1 cellular context compared by ENCODE assay signal in the genomic region with DNA sequence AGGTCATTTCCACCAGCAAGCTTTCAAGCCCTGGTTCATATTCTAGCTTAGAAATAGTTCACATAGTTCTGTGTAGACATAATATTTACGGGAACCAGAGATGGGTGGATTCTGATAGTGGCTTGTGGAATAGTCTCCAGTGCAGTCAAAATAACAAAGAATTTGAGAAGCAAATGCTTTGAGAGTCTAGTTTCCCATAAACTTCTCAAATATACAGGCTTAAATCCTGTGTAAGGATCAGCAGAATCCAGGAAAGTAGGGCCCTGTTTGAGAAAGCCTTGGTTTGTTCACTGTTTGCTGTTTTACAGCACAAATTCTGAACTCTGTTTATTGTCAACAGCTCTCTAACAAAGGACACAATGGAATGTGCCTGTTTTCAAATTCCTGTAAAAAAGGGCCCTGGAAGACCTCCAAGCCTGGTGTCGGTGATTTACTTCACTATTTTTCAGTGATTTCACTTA.
TF ChIP-seq lines count a peak whose summit lies in the region.

No MANE protein-coding gene starts in this region.

TF ChIP-seq in GM23338, 12 proteins besides CTCF, POLR2A, EP300 and RAD21 (continued from another document):
- TF ChIP-seq, protein P1, sequence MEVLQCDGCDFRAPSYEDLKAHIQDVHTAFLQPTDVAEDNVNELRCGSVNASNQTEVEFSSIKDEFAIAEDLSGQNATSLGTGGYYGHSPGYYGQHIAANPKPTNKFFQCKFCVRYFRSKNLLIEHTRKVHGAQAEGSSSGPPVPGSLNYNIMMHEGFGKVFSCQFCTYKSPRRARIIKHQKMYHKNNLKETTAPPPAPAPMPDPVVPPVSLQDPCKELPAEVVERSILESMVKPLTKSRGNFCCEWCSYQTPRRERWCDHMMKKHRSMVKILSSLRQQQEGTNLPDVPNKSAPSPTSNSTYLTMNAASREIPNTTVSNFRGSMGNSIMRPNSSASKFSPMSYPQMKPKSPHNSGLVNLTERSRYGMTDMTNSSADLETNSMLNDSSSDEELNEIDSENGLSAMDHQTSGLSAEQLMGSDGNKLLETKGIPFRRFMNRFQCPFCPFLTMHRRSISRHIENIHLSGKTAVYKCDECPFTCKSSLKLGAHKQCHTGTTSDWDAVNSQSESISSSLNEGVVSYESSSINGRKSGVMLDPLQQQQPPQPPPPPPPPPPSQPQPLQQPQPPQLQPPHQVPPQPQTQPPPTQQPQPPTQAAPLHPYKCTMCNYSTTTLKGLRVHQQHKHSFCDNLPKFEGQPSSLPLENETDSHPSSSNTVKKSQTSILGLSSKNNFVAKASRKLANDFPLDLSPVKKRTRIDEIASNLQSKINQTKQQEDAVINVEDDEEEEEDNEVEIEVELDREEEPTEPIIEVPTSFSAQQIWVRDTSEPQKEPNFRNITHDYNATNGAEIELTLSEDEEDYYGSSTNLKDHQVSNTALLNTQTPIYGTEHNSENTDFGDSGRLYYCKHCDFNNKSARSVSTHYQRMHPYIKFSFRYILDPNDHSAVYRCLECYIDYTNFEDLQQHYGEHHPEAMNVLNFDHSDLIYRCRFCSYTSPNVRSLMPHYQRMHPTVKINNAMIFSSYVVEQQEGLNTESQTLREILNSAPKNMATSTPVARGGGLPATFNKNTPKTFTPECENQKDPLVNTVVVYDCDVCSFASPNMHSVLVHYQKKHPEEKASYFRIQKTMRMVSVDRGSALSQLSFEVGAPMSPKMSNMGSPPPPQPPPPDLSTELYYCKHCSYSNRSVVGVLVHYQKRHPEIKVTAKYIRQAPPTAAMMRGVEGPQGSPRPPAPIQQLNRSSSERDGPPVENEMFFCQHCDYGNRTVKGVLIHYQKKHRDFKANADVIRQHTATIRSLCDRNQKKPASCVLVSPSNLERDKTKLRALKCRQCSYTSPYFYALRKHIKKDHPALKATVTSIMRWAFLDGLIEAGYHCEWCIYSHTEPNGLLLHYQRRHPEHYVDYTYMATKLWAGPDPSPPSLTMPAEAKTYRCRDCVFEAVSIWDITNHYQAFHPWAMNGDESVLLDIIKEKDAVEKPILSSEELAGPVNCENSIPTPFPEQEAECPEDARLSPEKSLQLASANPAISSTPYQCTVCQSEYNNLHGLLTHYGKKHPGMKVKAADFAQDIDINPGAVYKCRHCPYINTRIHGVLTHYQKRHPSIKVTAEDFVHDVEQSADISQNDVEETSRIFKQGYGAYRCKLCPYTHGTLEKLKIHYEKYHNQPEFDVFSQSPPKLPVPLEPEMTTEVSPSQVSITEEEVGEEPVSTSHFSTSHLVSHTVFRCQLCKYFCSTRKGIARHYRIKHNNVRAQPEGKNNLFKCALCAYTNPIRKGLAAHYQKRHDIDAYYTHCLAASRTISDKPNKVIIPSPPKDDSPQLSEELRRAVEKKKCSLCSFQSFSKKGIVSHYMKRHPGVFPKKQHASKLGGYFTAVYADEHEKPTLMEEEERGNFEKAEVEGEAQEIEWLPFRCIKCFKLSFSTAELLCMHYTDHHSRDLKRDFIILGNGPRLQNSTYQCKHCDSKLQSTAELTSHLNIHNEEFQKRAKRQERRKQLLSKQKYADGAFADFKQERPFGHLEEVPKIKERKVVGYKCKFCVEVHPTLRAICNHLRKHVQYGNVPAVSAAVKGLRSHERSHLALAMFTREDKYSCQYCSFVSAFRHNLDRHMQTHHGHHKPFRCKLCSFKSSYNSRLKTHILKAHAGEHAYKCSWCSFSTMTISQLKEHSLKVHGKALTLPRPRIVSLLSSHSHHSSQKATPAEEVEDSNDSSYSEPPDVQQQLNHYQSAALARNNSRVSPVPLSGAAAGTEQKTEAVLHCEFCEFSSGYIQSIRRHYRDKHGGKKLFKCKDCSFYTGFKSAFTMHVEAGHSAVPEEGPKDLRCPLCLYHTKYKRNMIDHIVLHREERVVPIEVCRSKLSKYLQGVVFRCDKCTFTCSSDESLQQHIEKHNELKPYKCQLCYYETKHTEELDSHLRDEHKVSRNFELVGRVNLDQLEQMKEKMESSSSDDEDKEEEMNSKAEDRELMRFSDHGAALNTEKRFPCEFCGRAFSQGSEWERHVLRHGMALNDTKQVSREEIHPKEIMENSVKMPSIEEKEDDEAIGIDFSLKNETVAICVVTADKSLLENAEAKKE (CRISPR knock-in tag; IDR thresholded peaks at IDR 0.05): no peak
- no peak for TF ChIP-seq CREB1 (CRISPR knock-in tag; IDR thresholded peaks at IDR 0.05; ENCODE audit: low read depth)
- no peak for TF ChIP-seq EZH2phosphoT487 (IDR thresholded peaks at IDR 0.05; ENCODE audit: unreplicated experiment)
- TF ChIP-seq STAT1 (IDR thresholded peaks at IDR 0.05; ENCODE audit: unreplicated experiment): no peak
- TF ChIP-seq JUNB (IDR thresholded peaks at IDR 0.05; ENCODE audit: unreplicated experiment): no peak
- no peak for TF ChIP-seq REST (IDR thresholded peaks at IDR 0.05; ENCODE audit: unreplicated experiment)
- TF ChIP-seq ZNF331 (CRISPR knock-in tag; IDR thresholded peaks at IDR 0.05; ENCODE audit: low read depth): no peak
- TF ChIP-seq EZH2 (IDR thresholded peaks at IDR 0.05; ENCODE audit: low read depth, unreplicated experiment): no peak
- TF ChIP-seq POLR2AphosphoS5 (IDR thresholded peaks at IDR 0.05; ENCODE audit: low read depth): no peak
